ENCODE assay signal across 24 cellular contexts in genomic region chr16:833411-833810, GRCh38. TPM values are rescaled to one million over a fixed set of nuclear protein-coding genes. Genes with fewer than 3 reads are reported as not detected.
DNase-seq lines count a peak whose midpoint lies in the region; ATAC-seq, FAIRE-seq and TF ChIP-seq lines count a peak whose summit lies in the region.
"Had no signal": no experiment of that assay in that cellular context is flagged by ENCODE, and none has a peak within 500 bp of the region (broad histone marks: within the 10 kb centered on the region; RNA-seq: fewer than 3 reads in every experiment).

No MANE protein-coding gene starts in this region.

- no peak overlapping the region for H2BK120ac ChIP-seq in H1 (replicated peaks; ENCODE audit: low read depth, low read length)

- WGBS in H1 (ENCODE audit: extremely low coverage in 1 of 2, insufficient coverage in 1 of 2, insufficient read length in 1 of 2, insufficient replicate concordance in 2 of 2, low coverage in 1 of 2, low lambda C conversion rate in 2 of 2, missing lambda C conversion rate in 1 of 2), 2 experiments: 92% methylated on average over 14 of the region's 14 CpGs; no CpG with 5 or more reads in 1 of the 2 experiments

- no peaks in the 10 kb centered on the region for H3K27me3 ChIP-seq in BLaER1
- no peaks in the 10 kb centered on the region for H3K27me3 ChIP-seq in H1 (replicated peaks in 1 of 4; ENCODE audit: control insufficient read depth in 3 of 4, extremely low read depth in 1 of 4, insufficient read depth in 3 of 4, low read length in 3 of 4)

- H3K23ac ChIP-seq in H1 (ENCODE audit: insufficient read length): no peak overlapping the region

- H3K4ac ChIP-seq in H1 (replicated peaks; ENCODE audit: insufficient read length, low read depth, low read length): no peak overlapping the region

- no peak for ATAC-seq in GM21367 (IDR thresholded peaks at IDR 0.05; ENCODE audit: unreplicated experiment)
- ATAC-seq: CD8-positive, alpha-beta T cell had no signal

- H3K4me1 ChIP-seq in BLaER1 (peaks cover 48% of the 10 kb centered on the region), H1 (replicated peaks in 1 of 4; ENCODE audit: control insufficient read depth in 3 of 4, insufficient read depth in 4 of 4, low read length in 3 of 4) (no peaks in the 10 kb centered on the region), kidney (ENCODE audit: control insufficient read depth in 1 of 2, insufficient read depth in 1 of 2, low read depth in 1 of 2, low read length in 2 of 2) (no peaks in the 10 kb centered on the region)
- H3K4me1 ChIP-seq: BE2C, Caco-2 had no signal

- H4K91ac ChIP-seq in H1 (replicated peaks; ENCODE audit: insufficient read length, low read length): no peak overlapping the region

- TF ChIP-seq CTCF in H1 (IDR thresholded peaks at IDR 0.05; ENCODE audit: control extremely low read depth in 1 of 3, insufficient read depth in 1 of 3, low read depth in 1 of 3, low read length in 3 of 3) (no peak), kidney (IDR thresholded peaks at IDR 0.05; ENCODE audit: borderline replicate concordance, extremely low read depth, insufficient read depth) (no peak)

- POLR2A ChIA-PET in H1 (lab: Charles Lee; ENCODE audit: partially characterized antibody): no interaction called here

- H3K9me3 ChIP-seq in BLaER1: peaks cover 34% of the 10 kb centered on the region
- peaks cover 15 to 52% of the 10 kb centered on the region in 2 experiments; a peak in 3 of 4 replicates for H3K9me3 ChIP-seq in H1 (ENCODE audit: insufficient read depth in 2 of 2, low read depth in 1 of 2, low read length in 1 of 2)
- H3K9me3 ChIP-seq in kidney (ENCODE audit: control insufficient read depth in 1 of 2, low read length in 2 of 2): peaks cover 3 to 11% of the 10 kb centered on the region in 2 donors
- H3K9me3 ChIP-seq: Caco-2 had no signal

- H3K4me1 Mint-ChIP-seq in T-helper 2 cell treated with Interferon-gamma antibody and Interleukin-4, amounts not matched to agents 5 μg/mL and 100 μg/mL, for 36 hours (ENCODE audit: low read depth): no peaks in the 10 kb centered on the region

- CTCF ChIA-PET in H1 (lab: Charles Lee; ENCODE audit: partially characterized antibody): no interaction called here

- DNase-seq in H1 (ENCODE audit: low read depth in 1 of 2, low spot score in 2 of 2) (no peak), kidney (peak; percentile 64), pons (ENCODE audit: low spot score) (no peak)
- no peak for DNase-seq in T-helper 2 cell treated with Interferon-gamma antibody and Interleukin-4, amounts not matched to agents 5 μg/mL and 100 μg/mL, for 36 hours (ENCODE audit: low spot score)
- DNase-seq: 8988T; ACHN; BE2C; Caco-2; Calu3; CD4-positive, alpha-beta T cell; CD8-positive, alpha-beta T cell; DMS79 treated with DMSO at 0.1 percent for 48 hours; GF-D8 had no signal

- no peak overlapping the region for H2BK15ac ChIP-seq in H1 (ENCODE audit: low read length)

- TF ChIP-seq POLR2A in H1 (IDR thresholded peaks at IDR 0.05; ENCODE audit: control extremely low read depth in 1 of 2, low read depth in 2 of 2, low read length in 2 of 2): no peak

- no peak overlapping the region for H2BK12ac ChIP-seq in H1 (ENCODE audit: low read depth, low read length)

- TF ChIP-seq RAD21 in H1 (IDR thresholded peaks at IDR 0.05 in 1 of 2, conservative IDR thresholded peaks at IDR 0.05 in 1 of 2; ENCODE audit: low read depth in 2 of 2, low read length in 2 of 2): no peak

- peak overlapping the region; percentile 68; the same call in 1 of the 2 replicates for H4K8ac ChIP-seq in H1 (ENCODE audit: extremely low read depth, insufficient read depth, low read length)

- H3K36me3 ChIP-seq in BLaER1 (no peaks in the 10 kb centered on the region), H1 (ENCODE audit: control insufficient read depth in 2 of 4, insufficient read depth in 4 of 4, low read length in 3 of 4) (no peaks in the 10 kb centered on the region), kidney (ENCODE audit: control insufficient read depth in 1 of 2, insufficient read depth in 2 of 2, low read length in 2 of 2) (no peaks in the 10 kb centered on the region)
- H3K36me3 ChIP-seq: BE2C had no signal

- TF ChIP-seq EP300 in H1 (IDR thresholded peaks at IDR 0.05; ENCODE audit: borderline replicate concordance in 1 of 2, low read depth in 2 of 2, low read length in 2 of 2): no peak

- no peak overlapping the region for H2AK5ac ChIP-seq in H1 (ENCODE audit: low read depth, low read length)

- H2BK20ac ChIP-seq in H1 (ENCODE audit: low read length): no peak overlapping the region

- H3K4me3 Mint-ChIP-seq in T-helper 2 cell treated with Interferon-gamma antibody and Interleukin-4, amounts not matched to agents 5 μg/mL and 100 μg/mL, for 36 hours: no peak overlapping the region
- H3K4me3 Mint-ChIP-seq: CD4-positive, alpha-beta T cell; CD8-positive, alpha-beta T cell had no signal

- no peak overlapping the region for H3K18ac ChIP-seq in H1 (ENCODE audit: extremely low read depth, low read length)

- H4K5ac ChIP-seq in H1 (ENCODE audit: insufficient read length, low read depth, low read length): no peak overlapping the region

- peaks cover 14% of the 10 kb centered on the region for H3K9me3 Mint-ChIP-seq in T-helper 2 cell treated with Interferon-gamma antibody and Interleukin-4, amounts not matched to agents 5 μg/mL and 100 μg/mL, for 36 hours
- H3K9me3 Mint-ChIP-seq: CD8-positive, alpha-beta T cell had no signal

- H3K4me3 ChIP-seq in BLaER1 (no peak overlapping the region), H1 (ENCODE audit: extremely low read depth in 1 of 4, insufficient read depth in 2 of 4, low read depth in 3 of 4, low read length in 4 of 4) (no peak overlapping the region), kidney (ENCODE audit: low read length in 2 of 2) (no peak overlapping the region)
- H3K4me3 ChIP-seq: BLaER1 treated with 17β-estradiol and CSF1 and Interleukin-3, amounts not matched to agents 10 nM and 100 nM had no signal

- no peaks in the 10 kb centered on the region for H3K23me2 ChIP-seq in H1 (ENCODE audit: low read depth, low read length)

- H3K79me2 ChIP-seq in H1 (ENCODE audit: control insufficient read depth in 1 of 2, insufficient read depth in 2 of 2, low read length in 2 of 2): no peaks in the 10 kb centered on the region

- peak overlapping the region; percentile 13; the same call in 1 of the 2 replicates for H3K27ac ChIP-seq in BLaER1
- no peak overlapping the region for H3K27ac ChIP-seq in H1 (ENCODE audit: low read depth, low read length)
- H3K27ac ChIP-seq in kidney (ENCODE audit: low read depth in 2 of 2, low read length in 2 of 2): no peak overlapping the region
- H3K27ac ChIP-seq: BLaER1 treated with 17β-estradiol and CSF1 and Interleukin-3, amounts not matched to agents 10 nM and 100 nM; C4-2B had no signal

- H4K20me1 ChIP-seq in BLaER1 (no peaks in the 10 kb centered on the region), H1 (replicated peaks in 1 of 2; ENCODE audit: control insufficient read depth in 1 of 2, insufficient read depth in 2 of 2, low read length in 2 of 2) (no peaks in the 10 kb centered on the region)
- H4K20me1 ChIP-seq: BLaER1 treated with 17β-estradiol and CSF1 and Interleukin-3, amounts not matched to agents 10 nM and 100 nM had no signal

- H3K56ac ChIP-seq in H1 (replicated peaks; ENCODE audit: insufficient read length, low read depth, low read length): no peak overlapping the region

- H3K79me1 ChIP-seq in H1 (ENCODE audit: low read depth, low read length): no peaks in the 10 kb centered on the region

- H3K14ac ChIP-seq in H1 (ENCODE audit: insufficient read length): no peak overlapping the region

- no peaks in the 10 kb centered on the region for H3K36me3 Mint-ChIP-seq in T-helper 2 cell treated with Interferon-gamma antibody and Interleukin-4, amounts not matched to agents 5 μg/mL and 100 μg/mL, for 36 hours (ENCODE audit: low read depth)
- H3K36me3 Mint-ChIP-seq: CD8-positive, alpha-beta T cell had no signal

- no peak overlapping the region for H2BK5ac ChIP-seq in H1 (ENCODE audit: low read depth, low read length)

- H3K4me2 ChIP-seq in BLaER1: no peak overlapping the region
- no peak overlapping the region for H3K4me2 ChIP-seq in H1 (ENCODE audit: insufficient read depth in 1 of 2, low read depth in 2 of 2, low read length in 2 of 2)
- H3K4me2 ChIP-seq: BLaER1 treated with 17β-estradiol and CSF1 and Interleukin-3, amounts not matched to agents 10 nM and 100 nM had no signal

- no peak for FAIRE-seq in H1 (lab: Jason Lieb, UNC)
- FAIRE-seq in kidney (lab: Jason Lieb, UNC): no peak
- FAIRE-seq: A204.1, D721Med, G401.6, GM12891, GM19239 had no signal

- no peaks in the 10 kb centered on the region for H3K27me3 Mint-ChIP-seq in T-helper 2 cell treated with Interferon-gamma antibody and Interleukin-4, amounts not matched to agents 5 μg/mL and 100 μg/mL, for 36 hours (ENCODE audit: low read depth)

- no peak overlapping the region for H2AFZ ChIP-seq in H1 (ENCODE audit: low read length)

- H3K27ac Mint-ChIP-seq in T-helper 2 cell treated with Interferon-gamma antibody and Interleukin-4, amounts not matched to agents 5 μg/mL and 100 μg/mL, for 36 hours: no peak overlapping the region
- H3K27ac Mint-ChIP-seq: CD4-positive, alpha-beta T cell; CD8-positive, alpha-beta T cell had no signal

- intact Hi-C loops in kidney (cut with DNase I): no loop called here

- H3K9ac ChIP-seq in BLaER1 (no peak overlapping the region), H1 (replicated peaks in 1 of 4; ENCODE audit: extremely low read depth in 1 of 4, low read depth in 3 of 4, low read length in 3 of 4) (no peak overlapping the region), kidney (ENCODE audit: low read length in 2 of 2) (no peak overlapping the region)
- H3K9ac ChIP-seq: BLaER1 treated with 17β-estradiol and CSF1 and Interleukin-3, amounts not matched to agents 10 nM and 100 nM had no signal

RNA-seq across cellular contexts. Expression of gene GNG13, which starts 32.9 kb away (rescaled TPM):
- not detected in 2 replicates for total RNA-seq in H1 (2021; fragmentation: NEBNext Ultra II Directional; extraction: Animal tissue kit (Norgen Biotek cat#: 25700))
- not detected in 2 replicates for polyA plus RNA-seq in H1 (2011; rRNA removed)
- polyA plus RNA-seq in H1 (2011; cell fraction: cytosol; rRNA removed): not detected
- 0.11 TPM for polyA plus RNA-seq in H1 (2011; cell fraction: nucleus; rRNA removed)
- 0.59 to 1.3 TPM (median 0.96 TPM) in 4 replicates for polyA plus RNA-seq in H1 (2012, experiment 1 of 2)
- 0.49 TPM for polyA plus RNA-seq in H1 (2012, experiment 2 of 2)
- 0.34 TPM for polyA plus RNA-seq in H1 (2013, experiment 1 of 2)
- polyA plus RNA-seq in H1 (2013, experiment 2 of 2): 0.39 TPM
- not detected in 2 replicates for polyA minus RNA-seq in H1 (2011; rRNA and poly(A)+ RNA removed)
- not detected for polyA minus RNA-seq in H1 (2011; cell fraction: cytosol; rRNA and poly(A)+ RNA removed)
- not detected for polyA minus RNA-seq in H1 (2011; cell fraction: nucleus; rRNA and poly(A)+ RNA removed)
- total RNA-seq in kidney: not detected
- polyA plus RNA-seq in kidney (ENCODE audit: insufficient read depth, low read depth, low replicate concordance): not detected
- total RNA-seq: A673; Caco-2; Calu3; CD4-positive, alpha-beta T cell; CD8-positive, alpha-beta T cell had no signal
- polyA plus RNA-seq: AG04450 had no signal

RNA-seq across cellular contexts. Expression of gene CHTF18, which starts 45.0 kb away (rescaled TPM):
- 98.3 and 104 TPM in 2 replicates for total RNA-seq in H1 (2021; fragmentation: NEBNext Ultra II Directional; extraction: Animal tissue kit (Norgen Biotek cat#: 25700))
- polyA plus RNA-seq in H1 (2011; rRNA removed) (75.3 and 156 TPM in 2 replicates), kidney (ENCODE audit: insufficient read depth, low read depth, low replicate concordance) (4.2 TPM)
- polyA plus RNA-seq in H1 (2011; cell fraction: cytosol; rRNA removed): 87.5 TPM
- polyA plus RNA-seq in H1 (2011; cell fraction: nucleus; rRNA removed): 592 TPM
- polyA plus RNA-seq in H1 (2012, experiment 1 of 2): 72.1 to 113 TPM (median 103 TPM) in 4 replicates
- 43.8 TPM for polyA plus RNA-seq in H1 (2012, experiment 2 of 2)
- 70.5 TPM for polyA plus RNA-seq in H1 (2013, experiment 1 of 2)
- 59.1 TPM for polyA plus RNA-seq in H1 (2013, experiment 2 of 2)
- polyA minus RNA-seq in H1 (2011; rRNA and poly(A)+ RNA removed): 18.1 and 20.4 TPM in 2 replicates
- 26.9 TPM for polyA minus RNA-seq in H1 (2011; cell fraction: cytosol; rRNA and poly(A)+ RNA removed)
- 90.8 TPM for polyA minus RNA-seq in H1 (2011; cell fraction: nucleus; rRNA and poly(A)+ RNA removed)
- total RNA-seq in kidney: 16.0 TPM

RNA-seq across cellular contexts. Expression of gene RPUSD1, which starts 45.2 kb away (rescaled TPM):
- total RNA-seq in H1 (2021; fragmentation: NEBNext Ultra II Directional; extraction: Animal tissue kit (Norgen Biotek cat#: 25700)): 32.2 and 32.7 TPM in 2 replicates
- polyA plus RNA-seq in H1 (2011; rRNA removed) (61.8 and 81.8 TPM in 2 replicates), kidney (ENCODE audit: insufficient read depth, low read depth, low replicate concordance) (15.1 TPM)
- 45.2 TPM for polyA plus RNA-seq in H1 (2011; cell fraction: cytosol; rRNA removed)
- 71.6 TPM for polyA plus RNA-seq in H1 (2011; cell fraction: nucleus; rRNA removed)
- polyA plus RNA-seq in H1 (2012, experiment 1 of 2): 17.8 to 34.1 TPM (median 33.0 TPM) in 4 replicates
- polyA plus RNA-seq in H1 (2012, experiment 2 of 2): 35.0 TPM
- polyA plus RNA-seq in H1 (2013, experiment 1 of 2): 24.4 TPM
- 24.6 TPM for polyA plus RNA-seq in H1 (2013, experiment 2 of 2)
- 13.4 and 17.4 TPM in 2 replicates for polyA minus RNA-seq in H1 (2011; rRNA and poly(A)+ RNA removed)
- polyA minus RNA-seq in H1 (2011; cell fraction: cytosol; rRNA and poly(A)+ RNA removed): 23.9 TPM
- polyA minus RNA-seq in H1 (2011; cell fraction: nucleus; rRNA and poly(A)+ RNA removed): 42.1 TPM
- 16.9 TPM for total RNA-seq in kidney
